20 cellular contexts compared by ENCODE assay signal in genomic region chr10:71530781-71531180, GRCh38.
"Had no signal": no experiment of that assay in that cellular context is flagged by ENCODE, and none has a peak within 500 bp of the region (broad histone marks: within the 10 kb centered on the region; RNA-seq: fewer than 3 reads in every experiment).

No MANE protein-coding gene starts in this region.

- H3K27me3 Mint-ChIP-seq: naive thymus-derived CD4-positive, alpha-beta T cell had no signal

- H3K9me3 ChIP-seq: esophagus squamous epithelium, suprapubic skin, thyroid gland, uterus had no signal

- DNase-seq: effector CD4-positive, alpha-beta T cell; endodermal cell; esophagus squamous epithelium; foreskin fibroblast; immature natural killer cell; left colon; left ventricle myocardium superior; mesendoderm; nephron progenitor cell; posterior cingulate gyrus; small intestine; stimulated activated CD4-positive, alpha-beta T cell treated with anti-CD3 and anti-CD28 coated beads, Interleukin-12 subunit alpha, Interleukin-12 subunit beta, amount 100 ng/mL, for 4 hours; thyroid gland; uterus had no signal

- H3K4me3 ChIP-seq: coronary artery, esophagus squamous epithelium, lung, suprapubic skin, thyroid gland, uterus had no signal

- H3K4me1 ChIP-seq: uterus had no signal

- ATAC-seq: left colon, left ventricle myocardium superior had no signal

- FAIRE-seq: endothelial cell of umbilical vein, small intestine had no signal

- H3K9me3 Mint-ChIP-seq: endodermal cell, immature natural killer cell, nephron progenitor cell, type B pancreatic cell had no signal

- H3K36me3 Mint-ChIP-seq: immature natural killer cell; naive thymus-derived CD4-positive, alpha-beta T cell; type B pancreatic cell had no signal

- H3K27me3 ChIP-seq: esophagus squamous epithelium, suprapubic skin, thyroid gland, uterus had no signal

- H3K27ac Mint-ChIP-seq: endodermal cell, immature natural killer cell, nephron progenitor cell, type B pancreatic cell had no signal

- H3K4me3 Mint-ChIP-seq: endodermal cell; immature natural killer cell; naive thymus-derived CD4-positive, alpha-beta T cell; nephron progenitor cell; type B pancreatic cell had no signal

- H3K36me3 ChIP-seq: esophagus squamous epithelium, suprapubic skin, thyroid gland, uterus had no signal

- H3K27ac ChIP-seq: coronary artery, esophagus squamous epithelium, suprapubic skin, thyroid gland, uterus had no signal
